In genomic region chrX:45783002-45783401, GRCh38 we compare ENCODE assay signal across 20 cellular contexts.
DNase-seq lines count a peak whose midpoint lies in the region; ATAC-seq, FAIRE-seq and TF ChIP-seq lines count a peak whose summit lies in the region.
"Had no signal": no experiment of that assay in that cellular context is flagged by ENCODE, and none has a peak within 500 bp of the region (broad histone marks: within the 10 kb centered on the region; RNA-seq: fewer than 3 reads in every experiment).

No MANE protein-coding gene starts in this region.

- no peak for TF ChIP-seq EP300 in K562 (IDR thresholded peaks at IDR 0.05; ENCODE audit: low read length)

- TF ChIP-seq POLR2A in K562 (conservative IDR thresholded peaks at IDR 0.05), result no peak

- no peaks in the 10 kb centered on the region for H3K9me1 ChIP-seq in K562 (ENCODE audit: control insufficient read depth, insufficient read depth, low read length)

- no peaks in the 10 kb centered on the region for H3K27me3 ChIP-seq in K562 (ENCODE audit: control insufficient read depth in 2 of 2, insufficient read depth in 2 of 2, low read length in 2 of 2)
- H3K27me3 ChIP-seq: Peyer's patch, right atrium auricular region had no signal

- H2AFZ ChIP-seq in K562 (ENCODE audit: low read depth, low read length), result no peak overlapping the region

- peaks cover 15% of the 10 kb centered on the region for H3K36me3 Mint-ChIP-seq in activated naive CD8-positive, alpha-beta T cell
- H3K36me3 Mint-ChIP-seq in activated naive CD8-positive, alpha-beta T cell treated with anti-CD3 and anti-CD28 coated beads for 36 hours, result peaks cover 23% of the 10 kb centered on the region
- H3K36me3 Mint-ChIP-seq in stimulated activated memory B cell treated with anti-CD40 and anti-IgM and Interleukin-4, amounts not matched to agents 10 μg/mL and 1 μg/mL and 100 μg/mL, for 72 hours, result no peaks in the 10 kb centered on the region
- H3K36me3 Mint-ChIP-seq: brain had no signal

- H3K4me3 Mint-ChIP-seq in activated naive CD8-positive, alpha-beta T cell, result no peak overlapping the region
- H3K4me3 Mint-ChIP-seq in activated naive CD8-positive, alpha-beta T cell treated with anti-CD3 and anti-CD28 coated beads for 36 hours, result no peak overlapping the region
- no peak overlapping the region for H3K4me3 Mint-ChIP-seq in stimulated activated memory B cell treated with anti-CD40 and anti-IgM and Interleukin-4, amounts not matched to agents 10 μg/mL and 1 μg/mL and 100 μg/mL, for 72 hours
- H3K4me3 Mint-ChIP-seq: activated naive CD4-positive, alpha-beta T cell treated with anti-CD3 and anti-CD28 coated beads for 36 hours; brain had no signal

- in situ Hi-C loops in K562 (cut with MboI), result no loop called here

- H3K4me2 ChIP-seq in K562 (ENCODE audit: insufficient read depth, low read length), result no peak overlapping the region

- DNase-seq in activated naive CD8-positive, alpha-beta T cell treated with anti-CD3 and anti-CD28 coated beads for 36 hours, result no peak
- DNase-seq in NOMO-1 treated with dmso at 0.1 percent for 144 hours (lab: John Stamatoyannopoulos, UW; ENCODE audit: unreplicated experiment) (peak; percentile 24), K562 (ENCODE audit: extremely low read depth in 1 of 4, low spot score in 3 of 4) (no peak)
- DNase-seq in activated T-cell treated with anti-CD3 and anti-CD28 coated beads, Interleukin-2, amount 50 U/mL, for 1 hour, result no peak
- DNase-seq: activated naive CD4-positive, alpha-beta T cell treated with anti-CD3 and anti-CD28 coated beads for 36 hours; COR-L47; foreskin melanocyte; mucosa of descending colon; NCI-H1092 treated with DMSO at 0.1 percent for 48 hours; NCI-H774; nucleus accumbens; Peyer's patch had no signal

- no peak for FAIRE-seq in K562 (lab: Jason Lieb, UNC)
- FAIRE-seq: urothelium cell line had no signal

- H3K4me1 ChIP-seq in K562 (replicated peaks in 1 of 2; ENCODE audit: control insufficient read depth in 2 of 2, insufficient read depth in 2 of 2, low read length in 2 of 2), result no peaks in the 10 kb centered on the region
- H3K4me1 ChIP-seq: Peyer's patch, right atrium auricular region had no signal

- POLR2A ChIA-PET in K562 (lab: Yijun Ruan, JAX), result no interaction called here

- H3K9me3 Mint-ChIP-seq in activated naive CD8-positive, alpha-beta T cell (ENCODE audit: low read depth), result no peaks in the 10 kb centered on the region
- no peaks in the 10 kb centered on the region for H3K9me3 Mint-ChIP-seq in activated naive CD8-positive, alpha-beta T cell treated with anti-CD3 and anti-CD28 coated beads for 36 hours
- no peaks in the 10 kb centered on the region for H3K9me3 Mint-ChIP-seq in stimulated activated memory B cell treated with anti-CD40 and anti-IgM and Interleukin-4, amounts not matched to agents 10 μg/mL and 1 μg/mL and 100 μg/mL, for 72 hours
- H3K9me3 Mint-ChIP-seq: activated naive CD4-positive, alpha-beta T cell treated with anti-CD3 and anti-CD28 coated beads for 36 hours; brain had no signal

- no peak overlapping the region for H3K27ac ChIP-seq in K562 (ENCODE audit: extremely low read depth, low read depth, low read length)
- H3K27ac ChIP-seq: coronary artery, Peyer's patch, right atrium auricular region had no signal

- 0% methylated on average over 6 of the region's 6 CpGs for WGBS in K562 (ENCODE audit: insufficient coverage, low coverage, missing lambda C conversion rate)

- CTCF ChIA-PET in K562 (lab: Yijun Ruan, JAX; ENCODE audit: low intra/inter-chr PET ratio), result no interaction called here

- no peak for TF ChIP-seq RAD21 in K562 (CRISPR knock-in tag; conservative IDR thresholded peaks at IDR 0.05 in 1 of 2, IDR thresholded peaks at IDR 0.05 in 1 of 2)

- H3K9ac ChIP-seq in K562 (ENCODE audit: insufficient read depth in 1 of 2, low read depth in 2 of 2, low read length in 2 of 2), result no peak overlapping the region

- no peaks in the 10 kb centered on the region for H3K79me2 ChIP-seq in K562 (ENCODE audit: control insufficient read depth, insufficient read depth, low read length)

- no peaks in the 10 kb centered on the region for H3K36me3 ChIP-seq in K562 (ENCODE audit: control insufficient read depth, insufficient read depth, low read length)
- H3K36me3 ChIP-seq: Peyer's patch, right atrium auricular region had no signal

- no peak overlapping the region for H3K4me3 ChIP-seq in K562
- H3K4me3 ChIP-seq: coronary artery, mucosa of descending colon, Peyer's patch, right atrium auricular region had no signal

- H3K9me3 ChIP-seq in K562 (replicated peaks; ENCODE audit: control insufficient read depth, insufficient read depth, low read depth, low read length), result no peaks in the 10 kb centered on the region
- H3K9me3 ChIP-seq: mucosa of descending colon, Peyer's patch, right atrium auricular region had no signal

- no peaks in the 10 kb centered on the region for H4K20me1 ChIP-seq in K562 (replicated peaks; ENCODE audit: control insufficient read depth, insufficient read depth, low read length)

- no peaks in the 10 kb centered on the region for H3K27me3 Mint-ChIP-seq in activated naive CD8-positive, alpha-beta T cell
- no peaks in the 10 kb centered on the region for H3K27me3 Mint-ChIP-seq in activated naive CD8-positive, alpha-beta T cell treated with anti-CD3 and anti-CD28 coated beads for 36 hours
- no peaks in the 10 kb centered on the region for H3K27me3 Mint-ChIP-seq in stimulated activated memory B cell treated with anti-CD40 and anti-IgM and Interleukin-4, amounts not matched to agents 10 μg/mL and 1 μg/mL and 100 μg/mL, for 72 hours

- peak overlapping the region; percentile 23 for H3K27ac Mint-ChIP-seq in activated naive CD8-positive, alpha-beta T cell
- no peak overlapping the region for H3K27ac Mint-ChIP-seq in activated naive CD8-positive, alpha-beta T cell treated with anti-CD3 and anti-CD28 coated beads for 36 hours
- peak overlapping the region; percentile 74 for H3K27ac Mint-ChIP-seq in stimulated activated memory B cell treated with anti-CD40 and anti-IgM and Interleukin-4, amounts not matched to agents 10 μg/mL and 1 μg/mL and 100 μg/mL, for 72 hours
- H3K27ac Mint-ChIP-seq: activated naive CD4-positive, alpha-beta T cell treated with anti-CD3 and anti-CD28 coated beads for 36 hours had no signal

- intact Hi-C loops in K562 (cut with micrococcal nuclease), result no loop called here

- no peak for ATAC-seq in K562
- ATAC-seq in stimulated activated memory B cell treated with anti-CD40 and anti-IgM and Interleukin-4, amounts not matched to agents 10 μg/mL and 1 μg/mL and 100 μg/mL, for 72 hours, result no peak
- ATAC-seq in GM21390 (IDR thresholded peaks at IDR 0.05; ENCODE audit: unreplicated experiment), result no peak
- no peak for ATAC-seq in HG03135 (IDR thresholded peaks at IDR 0.05; ENCODE audit: unreplicated experiment)
- ATAC-seq: mucosa of descending colon had no signal

- BruUV-seq in K562 (replicated peaks; lab: Mats Ljungman, UMichigan), result no TSS peak

- TF ChIP-seq CTCF in K562 (IDR thresholded peaks at IDR 0.05 in 2 of 3, conservative IDR thresholded peaks at IDR 0.05 in 1 of 3; ENCODE audit: insufficient read depth in 2 of 3, low read depth in 1 of 3, low read length in 3 of 3), result no peak

- H3K4me1 Mint-ChIP-seq in activated naive CD8-positive, alpha-beta T cell (ENCODE audit: low read depth), result peaks cover 42% of the 10 kb centered on the region
- peaks cover 15% of the 10 kb centered on the region for H3K4me1 Mint-ChIP-seq in activated naive CD8-positive, alpha-beta T cell treated with anti-CD3 and anti-CD28 coated beads for 36 hours
- peaks cover 6% of the 10 kb centered on the region for H3K4me1 Mint-ChIP-seq in stimulated activated memory B cell treated with anti-CD40 and anti-IgM and Interleukin-4, amounts not matched to agents 10 μg/mL and 1 μg/mL and 100 μg/mL, for 72 hours
- H3K4me1 Mint-ChIP-seq: brain had no signal

TF ChIP-seq in K562, 482 proteins besides CTCF, POLR2A, EP300 and RAD21:
- TF ChIP-seq, protein P1, sequence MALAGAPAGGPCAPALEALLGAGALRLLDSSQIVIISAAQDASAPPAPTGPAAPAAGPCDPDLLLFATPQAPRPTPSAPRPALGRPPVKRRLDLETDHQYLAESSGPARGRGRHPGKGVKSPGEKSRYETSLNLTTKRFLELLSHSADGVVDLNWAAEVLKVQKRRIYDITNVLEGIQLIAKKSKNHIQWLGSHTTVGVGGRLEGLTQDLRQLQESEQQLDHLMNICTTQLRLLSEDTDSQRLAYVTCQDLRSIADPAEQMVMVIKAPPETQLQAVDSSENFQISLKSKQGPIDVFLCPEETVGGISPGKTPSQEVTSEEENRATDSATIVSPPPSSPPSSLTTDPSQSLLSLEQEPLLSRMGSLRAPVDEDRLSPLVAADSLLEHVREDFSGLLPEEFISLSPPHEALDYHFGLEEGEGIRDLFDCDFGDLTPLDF (CRISPR knock-in tag; IDR thresholded peaks at IDR 0.05), result no peak
- 0 out of 2 replicates have a peak, but pooled peaks have one; percentile 10 for TF ChIP-seq SPI1 (IDR thresholded peaks at IDR 0.05; ENCODE audit: borderline replicate concordance, low read depth, low read length)
TF ChIP-seq in K562: peak in this region for 1.
